Comparison of ENCODE assay signal across 2 cellular contexts in the genomic region with DNA sequence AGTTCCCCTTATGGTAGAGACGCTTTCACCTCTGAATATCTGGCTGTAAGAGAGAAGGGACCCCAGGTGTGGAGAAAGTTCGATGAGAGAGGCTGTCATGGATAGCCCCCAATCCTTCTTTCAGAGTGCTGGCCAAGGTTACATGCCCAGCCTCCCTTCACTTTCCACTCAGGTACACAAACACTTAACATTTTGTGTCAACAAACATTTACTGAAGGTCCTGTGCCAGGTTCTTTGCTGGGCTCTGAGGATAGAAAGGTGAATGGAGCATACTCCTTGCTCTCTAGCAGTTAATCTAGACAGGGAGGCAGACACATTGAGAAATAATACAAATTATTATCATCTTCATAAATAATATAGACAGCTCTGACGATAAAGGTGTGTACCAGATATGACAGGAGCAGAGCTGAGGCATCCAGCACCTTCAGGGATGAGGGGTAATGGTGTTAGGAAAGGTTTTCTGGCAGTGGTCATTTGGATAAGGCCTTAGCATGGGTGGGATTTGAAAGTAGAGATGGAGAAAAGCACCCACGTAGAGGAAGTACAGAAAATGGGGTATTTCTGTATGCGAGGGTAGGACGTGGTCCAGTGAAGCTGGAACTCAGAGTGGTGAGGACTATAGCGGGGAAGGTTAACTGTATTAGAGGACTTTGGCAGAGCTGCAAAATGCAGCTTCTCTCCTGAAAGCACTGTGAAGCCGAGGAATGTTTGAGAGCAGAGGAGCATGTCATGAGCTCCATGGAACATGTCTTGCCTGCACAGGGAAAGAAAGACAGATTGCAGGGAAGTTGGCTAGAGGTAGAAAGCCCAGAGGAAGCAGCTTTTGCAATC.
TF ChIP-seq lines count a peak whose summit lies in the region.

No MANE protein-coding gene starts in this region.

TF ChIP-seq in liver, 16 proteins besides CTCF, POLR2A, EP300 and RAD21:
- TF ChIP-seq EGR1 (IDR thresholded peaks at IDR 0.05; ENCODE audit: low read depth in 2 of 2) (no peak), FOXA2 (IDR thresholded peaks at IDR 0.05) (peak; percentile 19), TAF1 (conservative IDR thresholded peaks at IDR 0.05) (no peak)
- TF ChIP-seq, protein P1, sequence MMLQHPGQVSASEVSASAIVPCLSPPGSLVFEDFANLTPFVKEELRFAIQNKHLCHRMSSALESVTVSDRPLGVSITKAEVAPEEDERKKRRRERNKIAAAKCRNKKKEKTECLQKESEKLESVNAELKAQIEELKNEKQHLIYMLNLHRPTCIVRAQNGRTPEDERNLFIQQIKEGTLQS (IDR thresholded peaks at IDR 0.05) = no peak
- TF ChIP-seq, protein P2, sequence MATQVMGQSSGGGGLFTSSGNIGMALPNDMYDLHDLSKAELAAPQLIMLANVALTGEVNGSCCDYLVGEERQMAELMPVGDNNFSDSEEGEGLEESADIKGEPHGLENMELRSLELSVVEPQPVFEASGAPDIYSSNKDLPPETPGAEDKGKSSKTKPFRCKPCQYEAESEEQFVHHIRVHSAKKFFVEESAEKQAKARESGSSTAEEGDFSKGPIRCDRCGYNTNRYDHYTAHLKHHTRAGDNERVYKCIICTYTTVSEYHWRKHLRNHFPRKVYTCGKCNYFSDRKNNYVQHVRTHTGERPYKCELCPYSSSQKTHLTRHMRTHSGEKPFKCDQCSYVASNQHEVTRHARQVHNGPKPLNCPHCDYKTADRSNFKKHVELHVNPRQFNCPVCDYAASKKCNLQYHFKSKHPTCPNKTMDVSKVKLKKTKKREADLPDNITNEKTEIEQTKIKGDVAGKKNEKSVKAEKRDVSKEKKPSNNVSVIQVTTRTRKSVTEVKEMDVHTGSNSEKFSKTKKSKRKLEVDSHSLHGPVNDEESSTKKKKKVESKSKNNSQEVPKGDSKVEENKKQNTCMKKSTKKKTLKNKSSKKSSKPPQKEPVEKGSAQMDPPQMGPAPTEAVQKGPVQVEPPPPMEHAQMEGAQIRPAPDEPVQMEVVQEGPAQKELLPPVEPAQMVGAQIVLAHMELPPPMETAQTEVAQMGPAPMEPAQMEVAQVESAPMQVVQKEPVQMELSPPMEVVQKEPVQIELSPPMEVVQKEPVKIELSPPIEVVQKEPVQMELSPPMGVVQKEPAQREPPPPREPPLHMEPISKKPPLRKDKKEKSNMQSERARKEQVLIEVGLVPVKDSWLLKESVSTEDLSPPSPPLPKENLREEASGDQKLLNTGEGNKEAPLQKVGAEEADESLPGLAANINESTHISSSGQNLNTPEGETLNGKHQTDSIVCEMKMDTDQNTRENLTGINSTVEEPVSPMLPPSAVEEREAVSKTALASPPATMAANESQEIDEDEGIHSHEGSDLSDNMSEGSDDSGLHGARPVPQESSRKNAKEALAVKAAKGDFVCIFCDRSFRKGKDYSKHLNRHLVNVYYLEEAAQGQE (IDR thresholded peaks at IDR 0.05) = no peak

TF ChIP-seq in HepG2, 621 proteins besides CTCF, POLR2A, EP300 and RAD21:
- TF ChIP-seq ZFP36L1 (CRISPR knock-in tag; IDR thresholded peaks at IDR 0.05) (no peak), ZNF790 (CRISPR knock-in tag; IDR thresholded peaks at IDR 0.05; ENCODE audit: borderline replicate concordance) (no peak), NR1H2 (CRISPR knock-in tag; IDR thresholded peaks at IDR 0.05; ENCODE audit: borderline replicate concordance, low read depth) (no peak), NCOA2 (CRISPR knock-in tag; IDR thresholded peaks at IDR 0.05) (no peak), KLF6 (CRISPR knock-in tag; IDR thresholded peaks at IDR 0.05) (no peak), GATAD1 (CRISPR knock-in tag; IDR thresholded peaks at IDR 0.05) (no peak), HOXD1 (CRISPR knock-in tag; IDR thresholded peaks at IDR 0.05) (no peak), SMAD9 (CRISPR knock-in tag; IDR thresholded peaks at IDR 0.05) (no peak), ZFP1 (CRISPR knock-in tag; IDR thresholded peaks at IDR 0.05) (no peak), ZNF296 (CRISPR knock-in tag; conservative IDR thresholded peaks at IDR 0.05) (no peak), ARNTL (CRISPR knock-in tag; IDR thresholded peaks at IDR 0.05) (no peak)
- TF ChIP-seq, protein P3, sequence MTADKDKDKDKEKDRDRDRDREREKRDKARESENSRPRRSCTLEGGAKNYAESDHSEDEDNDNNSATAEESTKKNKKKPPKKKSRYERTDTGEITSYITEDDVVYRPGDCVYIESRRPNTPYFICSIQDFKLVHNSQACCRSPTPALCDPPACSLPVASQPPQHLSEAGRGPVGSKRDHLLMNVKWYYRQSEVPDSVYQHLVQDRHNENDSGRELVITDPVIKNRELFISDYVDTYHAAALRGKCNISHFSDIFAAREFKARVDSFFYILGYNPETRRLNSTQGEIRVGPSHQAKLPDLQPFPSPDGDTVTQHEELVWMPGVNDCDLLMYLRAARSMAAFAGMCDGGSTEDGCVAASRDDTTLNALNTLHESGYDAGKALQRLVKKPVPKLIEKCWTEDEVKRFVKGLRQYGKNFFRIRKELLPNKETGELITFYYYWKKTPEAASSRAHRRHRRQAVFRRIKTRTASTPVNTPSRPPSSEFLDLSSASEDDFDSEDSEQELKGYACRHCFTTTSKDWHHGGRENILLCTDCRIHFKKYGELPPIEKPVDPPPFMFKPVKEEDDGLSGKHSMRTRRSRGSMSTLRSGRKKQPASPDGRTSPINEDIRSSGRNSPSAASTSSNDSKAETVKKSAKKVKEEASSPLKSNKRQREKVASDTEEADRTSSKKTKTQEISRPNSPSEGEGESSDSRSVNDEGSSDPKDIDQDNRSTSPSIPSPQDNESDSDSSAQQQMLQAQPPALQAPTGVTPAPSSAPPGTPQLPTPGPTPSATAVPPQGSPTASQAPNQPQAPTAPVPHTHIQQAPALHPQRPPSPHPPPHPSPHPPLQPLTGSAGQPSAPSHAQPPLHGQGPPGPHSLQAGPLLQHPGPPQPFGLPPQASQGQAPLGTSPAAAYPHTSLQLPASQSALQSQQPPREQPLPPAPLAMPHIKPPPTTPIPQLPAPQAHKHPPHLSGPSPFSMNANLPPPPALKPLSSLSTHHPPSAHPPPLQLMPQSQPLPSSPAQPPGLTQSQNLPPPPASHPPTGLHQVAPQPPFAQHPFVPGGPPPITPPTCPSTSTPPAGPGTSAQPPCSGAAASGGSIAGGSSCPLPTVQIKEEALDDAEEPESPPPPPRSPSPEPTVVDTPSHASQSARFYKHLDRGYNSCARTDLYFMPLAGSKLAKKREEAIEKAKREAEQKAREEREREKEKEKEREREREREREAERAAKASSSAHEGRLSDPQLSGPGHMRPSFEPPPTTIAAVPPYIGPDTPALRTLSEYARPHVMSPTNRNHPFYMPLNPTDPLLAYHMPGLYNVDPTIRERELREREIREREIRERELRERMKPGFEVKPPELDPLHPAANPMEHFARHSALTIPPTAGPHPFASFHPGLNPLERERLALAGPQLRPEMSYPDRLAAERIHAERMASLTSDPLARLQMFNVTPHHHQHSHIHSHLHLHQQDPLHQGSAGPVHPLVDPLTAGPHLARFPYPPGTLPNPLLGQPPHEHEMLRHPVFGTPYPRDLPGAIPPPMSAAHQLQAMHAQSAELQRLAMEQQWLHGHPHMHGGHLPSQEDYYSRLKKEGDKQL (CRISPR knock-in tag; IDR thresholded peaks at IDR 0.05; ENCODE audit: low read depth) = no peak
- TF ChIP-seq, protein P4, sequence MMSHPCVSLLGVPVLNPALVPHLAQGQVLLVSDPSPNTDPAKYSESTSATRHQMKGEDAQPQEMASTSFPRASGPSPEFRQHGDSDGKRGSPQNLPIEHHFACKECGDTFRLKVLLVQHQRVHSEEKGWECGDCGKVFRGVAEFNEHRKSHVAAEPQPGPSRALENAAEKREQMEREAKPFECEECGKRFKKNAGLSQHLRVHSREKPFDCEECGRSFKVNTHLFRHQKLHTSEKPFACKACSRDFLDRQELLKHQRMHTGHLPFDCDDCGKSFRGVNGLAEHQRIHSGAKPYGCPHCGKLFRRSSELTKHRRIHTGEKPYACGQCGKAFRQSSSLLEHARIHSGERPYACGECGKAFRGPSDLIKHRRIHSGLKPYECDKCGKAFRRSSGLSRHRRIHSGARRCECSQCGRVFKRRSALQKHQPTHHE (CRISPR knock-in tag; IDR thresholded peaks at IDR 0.05; ENCODE audit: borderline replicate concordance) = no peak
- TF ChIP-seq, protein P5, sequence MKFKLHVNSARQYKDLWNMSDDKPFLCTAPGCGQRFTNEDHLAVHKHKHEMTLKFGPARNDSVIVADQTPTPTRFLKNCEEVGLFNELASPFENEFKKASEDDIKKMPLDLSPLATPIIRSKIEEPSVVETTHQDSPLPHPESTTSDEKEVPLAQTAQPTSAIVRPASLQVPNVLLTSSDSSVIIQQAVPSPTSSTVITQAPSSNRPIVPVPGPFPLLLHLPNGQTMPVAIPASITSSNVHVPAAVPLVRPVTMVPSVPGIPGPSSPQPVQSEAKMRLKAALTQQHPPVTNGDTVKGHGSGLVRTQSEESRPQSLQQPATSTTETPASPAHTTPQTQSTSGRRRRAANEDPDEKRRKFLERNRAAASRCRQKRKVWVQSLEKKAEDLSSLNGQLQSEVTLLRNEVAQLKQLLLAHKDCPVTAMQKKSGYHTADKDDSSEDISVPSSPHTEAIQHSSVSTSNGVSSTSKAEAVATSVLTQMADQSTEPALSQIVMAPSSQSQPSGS (CRISPR knock-in tag; IDR thresholded peaks at IDR 0.05) = no peak
- TF ChIP-seq, protein P6, sequence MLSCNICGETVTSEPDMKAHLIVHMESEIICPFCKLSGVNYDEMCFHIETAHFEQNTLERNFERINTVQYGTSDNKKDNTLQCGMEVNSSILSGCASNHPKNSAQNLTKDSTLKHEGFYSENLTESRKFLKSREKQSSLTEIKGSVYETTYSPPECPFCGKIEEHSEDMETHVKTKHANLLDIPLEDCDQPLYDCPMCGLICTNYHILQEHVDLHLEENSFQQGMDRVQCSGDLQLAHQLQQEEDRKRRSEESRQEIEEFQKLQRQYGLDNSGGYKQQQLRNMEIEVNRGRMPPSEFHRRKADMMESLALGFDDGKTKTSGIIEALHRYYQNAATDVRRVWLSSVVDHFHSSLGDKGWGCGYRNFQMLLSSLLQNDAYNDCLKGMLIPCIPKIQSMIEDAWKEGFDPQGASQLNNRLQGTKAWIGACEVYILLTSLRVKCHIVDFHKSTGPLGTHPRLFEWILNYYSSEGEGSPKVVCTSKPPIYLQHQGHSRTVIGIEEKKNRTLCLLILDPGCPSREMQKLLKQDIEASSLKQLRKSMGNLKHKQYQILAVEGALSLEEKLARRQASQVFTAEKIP (CRISPR knock-in tag; IDR thresholded peaks at IDR 0.05; ENCODE audit: borderline replicate concordance) = no peak
TF ChIP-seq in HepG2: peak in this region for 0.
